ENCODE assay signal across 1 cellular context in the genomic region with DNA sequence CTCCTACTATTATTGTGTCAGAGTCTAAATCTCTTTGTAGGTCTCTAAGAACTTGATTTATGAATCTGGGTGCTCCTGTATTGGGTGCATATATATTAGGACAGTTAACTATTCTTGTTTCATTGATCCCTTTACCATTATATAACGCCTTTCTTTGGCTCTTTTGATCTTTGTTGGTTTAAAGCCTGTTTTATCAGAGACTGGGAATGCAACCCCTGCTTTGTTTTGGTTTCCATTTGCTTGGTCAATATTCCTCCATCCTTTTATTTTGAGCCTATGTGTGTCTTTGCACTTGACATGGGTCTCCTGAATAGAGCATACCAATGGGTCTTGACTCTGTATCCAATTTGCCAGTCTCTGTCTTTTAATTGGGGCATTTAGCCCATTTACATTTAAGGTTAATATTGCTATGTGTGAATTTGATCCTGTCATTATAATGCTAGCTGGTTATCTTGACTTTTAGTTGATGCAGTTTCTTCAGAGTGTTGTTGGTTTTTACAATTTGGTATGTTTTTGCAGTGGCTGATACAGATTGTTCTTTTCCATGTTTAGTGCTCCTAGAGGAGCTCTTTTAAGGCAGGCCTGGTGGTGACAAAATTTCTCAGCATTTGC. TPM values are rescaled to one million over a fixed set of nuclear protein-coding genes. Genes with fewer than 3 reads are reported as not detected.
"Had no signal": no experiment of that assay in that cellular context is flagged by ENCODE, and none has a peak within 500 bp of the region (broad histone marks: within the 10 kb centered on the region; RNA-seq: fewer than 3 reads in every experiment).

No MANE protein-coding gene starts in this region.

RNA-seq across cellular contexts. Expression of gene TFPI, which starts 36.4 kb away (rescaled TPM):
- total RNA-seq: OCI-LY7 had no signal
